18 cellular contexts compared by ENCODE assay signal in the genomic region with DNA sequence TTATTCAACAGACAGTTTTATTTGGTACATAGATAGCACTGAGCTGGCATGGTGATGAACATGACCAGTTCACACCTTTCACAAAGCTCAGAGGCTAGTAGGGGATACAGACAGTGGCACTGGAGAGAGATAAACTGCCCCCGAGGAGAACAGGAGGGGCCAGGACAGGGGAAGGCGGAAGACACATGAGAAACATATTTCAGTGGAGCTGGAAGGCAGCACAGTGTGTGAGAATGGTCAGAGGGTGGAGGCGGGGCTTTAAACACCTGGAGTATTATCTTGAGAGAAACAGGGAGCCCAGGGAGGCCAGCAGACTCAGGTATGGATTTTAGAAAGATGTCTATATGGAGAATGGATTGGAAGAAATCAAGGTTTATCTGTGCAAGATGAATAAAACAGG. TPM values are rescaled to one million over a fixed set of nuclear protein-coding genes. Genes with fewer than 3 reads are reported as not detected.
DNase-seq lines count a peak whose midpoint lies in the region; TF ChIP-seq lines count a peak whose summit lies in the region.
"Had no signal": no experiment of that assay in that cellular context is flagged by ENCODE, and none has a peak within 500 bp of the region (broad histone marks: within the 10 kb centered on the region; RNA-seq: fewer than 3 reads in every experiment).

No MANE protein-coding gene starts in this region.

- H3K4me1 Mint-ChIP-seq in chondrocyte (ENCODE audit: low read depth) (peaks cover 28% of the 10 kb centered on the region), neural crest cell (no peaks in the 10 kb centered on the region)

- peaks cover 30% of the 10 kb centered on the region for H3F3A ChIP-seq in PC-9 (ENCODE audit: insufficient read depth, low read depth)

- H3K27me3 Mint-ChIP-seq in chondrocyte (ENCODE audit: low read depth): no peaks in the 10 kb centered on the region
- H3K27me3 Mint-ChIP-seq in neural crest cell (ENCODE audit: low read depth): no peaks in the 10 kb centered on the region
- H3K27me3 Mint-ChIP-seq: brain; natural killer cell treated with Interleukin-12 subunit alpha and Interleukin-12 subunit beta and Interleukin-15 and Interleukin-18, amount 100 ng/mL, for 72 hours had no signal

- H3K27ac ChIP-seq in PC-9: peak overlapping the region; percentile 78
- H3K27ac ChIP-seq in sigmoid colon: no peak overlapping the region
- H3K27ac ChIP-seq: vagina had no signal

- H3K27ac Mint-ChIP-seq in chondrocyte (ENCODE audit: unreplicated experiment): peak overlapping the region; percentile 27
- peak overlapping the region; percentile 19 for H3K27ac Mint-ChIP-seq in neural crest cell (ENCODE audit: unreplicated experiment)
- H3K27ac Mint-ChIP-seq: endodermal cell; natural killer cell treated with Interleukin-12 subunit alpha and Interleukin-12 subunit beta and Interleukin-15 and Interleukin-18, amount 100 ng/mL, for 72 hours had no signal

- no peak for TF ChIP-seq CTCF in PC-9 (conservative IDR thresholded peaks at IDR 0.05)
- no peak for TF ChIP-seq CTCF in chondrocyte (IDR thresholded peaks at IDR 0.05)
- TF ChIP-seq CTCF in neural crest cell (conservative IDR thresholded peaks at IDR 0.05): no peak
- TF ChIP-seq CTCF in sigmoid colon (IDR thresholded peaks at IDR 0.05): no peak

- H4K20me1 ChIP-seq in PC-9 (ENCODE audit: insufficient read depth): no peaks in the 10 kb centered on the region

- H3K9me3 ChIP-seq in PC-9 (ENCODE audit: insufficient read depth, low read depth) (no peaks in the 10 kb centered on the region), sigmoid colon (no peaks in the 10 kb centered on the region)
- H3K9me3 ChIP-seq: SJSA1, vagina had no signal

- no peaks in the 10 kb centered on the region for H3K79me2 ChIP-seq in PC-9 (ENCODE audit: low read depth)

- H3K36me3 ChIP-seq in PC-9 (ENCODE audit: low read depth): peaks cover 13% of the 10 kb centered on the region
- no peaks in the 10 kb centered on the region for H3K36me3 ChIP-seq in sigmoid colon
- H3K36me3 ChIP-seq: vagina had no signal

- no TSS peak for BruUV-seq in PC-9 (replicated peaks; lab: Mats Ljungman, UMichigan)

- H2AFZ ChIP-seq in PC-9: no peak overlapping the region

- TF ChIP-seq EP300 in sigmoid colon (IDR thresholded peaks at IDR 0.05): no peak

- intact Hi-C loops in PC-9 (cut with micrococcal nuclease; ENCODE audit: unreplicated experiment) (loop anchor here (1.0 to 5.0 kb wide), 4 partner anchors 20 to 417 kb away; a partner anchor contains a TSS), sigmoid colon (cut with DNase I) (no loop called here)

- TF ChIP-seq POLR2A in sigmoid colon (IDR thresholded peaks at IDR 0.05): no peak

- H3K9me2 ChIP-seq in PC-9 (ENCODE audit: insufficient read depth): no peaks in the 10 kb centered on the region

- peak; percentile 16 for DNase-seq in ELF-1 (ENCODE audit: low read depth, low spot score)
- no peak for DNase-seq in PC-9
- DNase-seq in chondrocyte (ENCODE audit: low spot score): no peak
- DNase-seq in neural crest cell (ENCODE audit: low read depth, low spot score): no peak
- DNase-seq in Kasumi-1 (lab: John Stamatoyannopoulos, UW): no peak
- DNase-seq in T1000 (lab: John Stamatoyannopoulos, UW): no peak
- no peak for DNase-seq in sigmoid colon
- DNase-seq: activated CD4-positive, alpha-beta T cell treated with anti-CD3 and anti-CD28 coated beads for 4 hours; endodermal cell; NCI-H1092 treated with DMSO at 0.1 percent for 48 hours; NCI-H2081; NK-92 treated with Interleukin-12 subunit alpha and Interleukin-12 subunit beta, amount 100 ng/mL, for 24 hours; T-helper 1 cell had no signal

- no peaks in the 10 kb centered on the region for H3K27me3 ChIP-seq in PC-9 (ENCODE audit: insufficient read depth, low read depth)
- no peaks in the 10 kb centered on the region for H3K27me3 ChIP-seq in sigmoid colon
- H3K27me3 ChIP-seq: SJSA1, vagina had no signal

- H3K36me3 Mint-ChIP-seq in chondrocyte (ENCODE audit: low read depth) (peaks cover 12% of the 10 kb centered on the region), neural crest cell (ENCODE audit: low read depth) (peaks cover 21% of the 10 kb centered on the region)
- H3K36me3 Mint-ChIP-seq: natural killer cell treated with Interleukin-12 subunit alpha and Interleukin-12 subunit beta and Interleukin-15 and Interleukin-18, amount 100 ng/mL, for 72 hours had no signal

- peak overlapping the region; percentile 23 for H3K4me2 ChIP-seq in PC-9

- POLR2A ChIA-PET in PC-9 (lab: Charles Lee; ENCODE audit: unreplicated experiment): interaction anchor here (0.6 to 0.7 kb wide), 2 partner anchors 9 to 14 kb away, joined by 4 to 8 read pairs; no protein-coding TSS in a partner anchor

- H3K4me1 ChIP-seq in PC-9 (replicated peaks; ENCODE audit: insufficient read depth) (peaks cover 36% of the 10 kb centered on the region), sigmoid colon (no peaks in the 10 kb centered on the region)
- H3K4me1 ChIP-seq: vagina had no signal

- CTCF ChIA-PET in PC-9 (lab: Charles Lee): no interaction called here

- H3K4me3 Mint-ChIP-seq in chondrocyte (ENCODE audit: unreplicated experiment) (no peak overlapping the region), neural crest cell (no peak overlapping the region)
- H3K4me3 Mint-ChIP-seq: brain; endodermal cell; natural killer cell treated with Interleukin-12 subunit alpha and Interleukin-12 subunit beta and Interleukin-15 and Interleukin-18, amount 100 ng/mL, for 72 hours had no signal

- WGBS in sigmoid colon, 2 donors: 44 to 67% methylated on average over 3 of the region's 3 CpGs

- no peaks in the 10 kb centered on the region for H3K9me3 Mint-ChIP-seq in chondrocyte (ENCODE audit: low read depth)
- no peaks in the 10 kb centered on the region for H3K9me3 Mint-ChIP-seq in neural crest cell
- H3K9me3 Mint-ChIP-seq: brain; endodermal cell; natural killer cell treated with Interleukin-12 subunit alpha and Interleukin-12 subunit beta and Interleukin-15 and Interleukin-18, amount 100 ng/mL, for 72 hours had no signal

- H3K4me3 ChIP-seq in PC-9 (no peak overlapping the region), sigmoid colon (no peak overlapping the region)
- H3K4me3 ChIP-seq: SJSA1, vagina had no signal

RNA-seq across cellular contexts. Expression of a gene that starts 49.4 kb away (rescaled TPM):
- 34.6 and 47.8 TPM in 2 replicates for total RNA-seq in PC-9 (2021)
- 12.8 to 14.0 TPM (median 13.3 TPM) in 3 replicates for total RNA-seq in chondrocyte
- total RNA-seq in neural crest cell: 21.3 and 22.5 TPM in 2 replicates
- 1 to 10 TPM; 6.1 to 8.0 (median 6.6) TPM for total RNA-seq in sigmoid colon
- polyA plus RNA-seq in sigmoid colon: 1 to 10 TPM; 1.6 to 3.9 (median 2.4) TPM

RNA-seq across cellular contexts. Expression of a gene that starts 49.4 kb away (rescaled TPM):
- 53.2 and 62.7 TPM in 2 replicates for total RNA-seq in PC-9 (2021)
- total RNA-seq in chondrocyte: 20.0 to 29.1 TPM (median 23.5 TPM) in 3 replicates
- total RNA-seq in neural crest cell: 31.2 and 32.1 TPM in 2 replicates
- total RNA-seq in sigmoid colon: 10 to 100 TPM in 1 of 4 donors, 1 to 10 TPM in 3; 2.5 to 12.8 (median 5.2) TPM
- 10 to 100 TPM; 20.0 to 58.9 (median 53.4) TPM for polyA plus RNA-seq in sigmoid colon

RNA-seq across cellular contexts. Expression of a gene that starts 58.6 kb away (rescaled TPM):
- total RNA-seq in PC-9 (2021) (0.07 TPM in 1 of 2 replicates, not detected in the other), chondrocyte (not detected in 3 replicates), neural crest cell (not detected in 2 replicates), sigmoid colon (1 to 10 TPM in 2 of 4 donors, under 1 TPM in 2; 0.27 to 5.4 (median 0.73) TPM)
- polyA plus RNA-seq in sigmoid colon: 1 to 10 TPM; 1.8 to 3.7 (median 2.7) TPM
- total RNA-seq: endodermal cell; fibroblast of lung; natural killer cell treated with Interleukin-12 subunit alpha and Interleukin-12 subunit beta and Interleukin-15 and Interleukin-18, amount 100 ng/mL, for 72 hours had no signal
